18 cellular contexts compared by ENCODE assay signal in the genomic region with DNA sequence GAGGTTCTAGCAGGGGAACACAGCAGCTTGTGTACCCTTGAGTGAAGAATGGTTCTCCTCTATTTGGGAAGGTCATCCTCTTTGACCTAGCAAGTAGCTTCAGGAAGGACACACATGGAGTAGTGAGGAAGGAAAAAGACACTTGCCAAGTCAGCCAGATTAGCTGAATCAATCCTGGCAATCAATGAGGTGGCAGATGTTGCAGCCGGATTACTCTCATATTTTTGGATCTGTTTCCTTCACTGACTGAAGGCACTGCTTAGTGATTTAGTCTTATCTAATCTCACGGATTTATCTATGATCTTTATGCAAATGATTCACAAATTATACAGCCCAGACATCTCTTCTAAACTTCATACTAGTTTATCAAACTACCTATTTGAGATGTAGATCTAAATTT.
A peak's percentile ranks its signal among the peaks of the same experiment; 100 is the strongest.
DNase-seq lines count a peak whose midpoint lies in the region; ATAC-seq, FAIRE-seq and TF ChIP-seq lines count a peak whose summit lies in the region.
"Had no signal": no experiment of that assay in that cellular context is flagged by ENCODE, and none has a peak within 500 bp of the region (broad histone marks: within the 10 kb centered on the region; RNA-seq: fewer than 3 reads in every experiment).

No MANE protein-coding gene starts in this region.

- TF ChIP-seq CTCF in D721Med (IDR thresholded peaks at IDR 0.05; ENCODE audit: insufficient read depth, missing control alignments) (no peak), WERI-Rb-1 (IDR thresholded peaks at IDR 0.05; ENCODE audit: low read depth, low read length) (no peak), neural progenitor cell (IDR thresholded peaks at IDR 0.05) (no peak), PC-3 (conservative IDR thresholded peaks at IDR 0.05; ENCODE audit: low read depth, low read length) (no peak)

- H3K79me2 ChIP-seq in neural progenitor cell (ENCODE audit: low read depth) (no peaks in the 10 kb centered on the region), PC-3 (ENCODE audit: low read length) (no peaks in the 10 kb centered on the region)

- H4K20me1 ChIP-seq in neural progenitor cell (ENCODE audit: low read depth) (no peaks in the 10 kb centered on the region), PC-3 (ENCODE audit: low read length) (no peaks in the 10 kb centered on the region)

- H3K4me1 ChIP-seq in neural progenitor cell: no peaks in the 10 kb centered on the region
- H3K4me1 ChIP-seq in PC-3 (ENCODE audit: insufficient read depth, low read length): no peaks in the 10 kb centered on the region
- H3K4me1 ChIP-seq: BE2C had no signal

- H3K36me3 ChIP-seq in WERI-Rb-1 (no peaks in the 10 kb centered on the region), neural progenitor cell (no peaks in the 10 kb centered on the region), PC-3 (ENCODE audit: low read depth, low read length) (no peaks in the 10 kb centered on the region)
- H3K36me3 ChIP-seq: BE2C had no signal

- H3K4me2 ChIP-seq in neural progenitor cell (no peak overlapping the region), PC-3 (ENCODE audit: low read length) (no peak overlapping the region)

- H3K4me3 Mint-ChIP-seq in neural progenitor cell: no peak overlapping the region
- H3K4me3 Mint-ChIP-seq in activated CD8-positive, alpha-beta memory T cell treated with anti-CD3 and anti-CD28 coated beads, Interleukin-2, amount 10 ng/mL, durations not matched to agents 7 days and 5 days: no peak overlapping the region
- H3K4me3 Mint-ChIP-seq: CD4-positive, alpha-beta memory T cell; HFFc6 had no signal

- no peak overlapping the region for H3K27ac Mint-ChIP-seq in neural progenitor cell
- H3K27ac Mint-ChIP-seq in activated CD8-positive, alpha-beta memory T cell treated with anti-CD3 and anti-CD28 coated beads, Interleukin-2, amount 10 ng/mL, durations not matched to agents 7 days and 5 days: no peak overlapping the region
- H3K27ac Mint-ChIP-seq: CD4-positive, alpha-beta memory T cell; HFFc6 had no signal

- peaks cover 2% of the 10 kb centered on the region for H3K36me3 Mint-ChIP-seq in neural progenitor cell
- H3K36me3 Mint-ChIP-seq in activated CD8-positive, alpha-beta memory T cell treated with anti-CD3 and anti-CD28 coated beads, Interleukin-2, amount 10 ng/mL, durations not matched to agents 7 days and 5 days: peaks cover 1% of the 10 kb centered on the region
- H3K36me3 Mint-ChIP-seq: CD4-positive, alpha-beta memory T cell had no signal

- no peaks in the 10 kb centered on the region for H3K27me3 ChIP-seq in WERI-Rb-1 (ENCODE audit: insufficient read depth, low read depth, severe bottlenecking)
- H3K27me3 ChIP-seq in neural progenitor cell: no peaks in the 10 kb centered on the region
- no peaks in the 10 kb centered on the region for H3K27me3 ChIP-seq in PC-3 (ENCODE audit: low read length)
- H3K27me3 ChIP-seq: BE2C had no signal

- DNase-seq in D721Med (ENCODE audit: insufficient read length, low spot score): no peak
- DNase-seq in NCI-H524 (lab: John Stamatoyannopoulos, UW): peak; percentile 1 to 58
- DNase-seq in WERI-Rb-1: peak; percentile 33
- no peak for DNase-seq in neural progenitor cell (ENCODE audit: low spot score)
- no peak for DNase-seq in activated CD4-positive, CD25-positive, alpha-beta regulatory T cell (lab: John Stamatoyannopoulos, UW)
- no peak for DNase-seq in activated CD8-positive, alpha-beta memory T cell treated with anti-CD3 and anti-CD28 coated beads, Interleukin-2, amount 10 ng/mL, durations not matched to agents 7 days and 5 days
- no peak for DNase-seq in PC-3
- DNase-seq in ecto neural progenitor cell (ENCODE audit: low spot score): no peak
- DNase-seq: BE2C; CD4-positive, alpha-beta memory T cell; HCEC 1CT; HFFc6 had no signal

- no peaks in the 10 kb centered on the region for H3K27me3 Mint-ChIP-seq in neural progenitor cell (ENCODE audit: insufficient read depth, low read depth)
- H3K27me3 Mint-ChIP-seq in activated CD8-positive, alpha-beta memory T cell treated with anti-CD3 and anti-CD28 coated beads, Interleukin-2, amount 10 ng/mL, durations not matched to agents 7 days and 5 days: no peaks in the 10 kb centered on the region
- H3K27me3 Mint-ChIP-seq: CD4-positive, alpha-beta memory T cell had no signal

- CTCF ChIA-PET in activated CD8-positive, alpha-beta memory T cell treated with anti-CD3 and anti-CD28 coated beads, Interleukin-2, amount 10 ng/mL, durations not matched to agents 7 days and 5 days (lab: Charles Lee): no interaction called here
- CTCF ChIA-PET in PC-3 (lab: Charles Lee): no interaction called here

- BruUV-seq in PC-3 (replicated peaks; lab: Mats Ljungman, UMichigan): no TSS peak

- peaks cover 19% of the 10 kb centered on the region for H3K9me3 Mint-ChIP-seq in neural progenitor cell
- H3K9me3 Mint-ChIP-seq in activated CD8-positive, alpha-beta memory T cell treated with anti-CD3 and anti-CD28 coated beads, Interleukin-2, amount 10 ng/mL, durations not matched to agents 7 days and 5 days (ENCODE audit: low read depth): peaks cover 8% of the 10 kb centered on the region

- FAIRE-seq in D721Med (lab: Jason Lieb, UNC): peak; percentile 99
- FAIRE-seq: A204.1, GM12878, GM18507, H1 had no signal

- ATAC-seq in activated CD8-positive, alpha-beta memory T cell treated with anti-CD3 and anti-CD28 coated beads, Interleukin-2, amount 10 ng/mL, durations not matched to agents 7 days and 5 days: no peak
- ATAC-seq in PC-3: no peak
- ATAC-seq: GM12878 had no signal

- H2AFZ ChIP-seq in neural progenitor cell (replicated peaks) (peak overlapping the region; percentile 26), PC-3 (ENCODE audit: low read length) (no peak overlapping the region)

- H3F3A ChIP-seq in neural progenitor cell (ENCODE audit: low read depth): no peaks in the 10 kb centered on the region
- H3F3A ChIP-seq in PC-3 (ENCODE audit: low read length, unreplicated experiment): no peaks in the 10 kb centered on the region

- H3K9ac ChIP-seq in neural progenitor cell (no peak overlapping the region), PC-3 (ENCODE audit: low read length) (no peak overlapping the region)

- H3K9me2 ChIP-seq in PC-3 (replicated peaks; ENCODE audit: low read length): no peaks in the 10 kb centered on the region

- intact Hi-C loops in PC-3 (cut with micrococcal nuclease): no loop called here

- POLR2A ChIA-PET in PC-3 (lab: Charles Lee; ENCODE audit: unreplicated experiment): no interaction called here

- no peak overlapping the region for H3K4me3 ChIP-seq in WERI-Rb-1 (ENCODE audit: low read depth, low read length)
- no peak overlapping the region for H3K4me3 ChIP-seq in neural progenitor cell
- H3K4me3 ChIP-seq in PC-3 (ENCODE audit: low read length): no peak overlapping the region
- H3K4me3 ChIP-seq: GM12878 had no signal

- H3K27ac ChIP-seq in WERI-Rb-1 (no peak overlapping the region), neural progenitor cell (no peak overlapping the region), PC-3 (ENCODE audit: low read length) (no peak overlapping the region)
- H3K27ac ChIP-seq: C4-2B, HL-60 had no signal

- H3K4me1 Mint-ChIP-seq in neural progenitor cell: peaks cover 1% of the 10 kb centered on the region
- no peaks in the 10 kb centered on the region for H3K4me1 Mint-ChIP-seq in activated CD8-positive, alpha-beta memory T cell treated with anti-CD3 and anti-CD28 coated beads, Interleukin-2, amount 10 ng/mL, durations not matched to agents 7 days and 5 days
- H3K4me1 Mint-ChIP-seq: CD4-positive, alpha-beta memory T cell had no signal

- H3K9me3 ChIP-seq in WERI-Rb-1 (ENCODE audit: severe bottlenecking) (no peaks in the 10 kb centered on the region), neural progenitor cell (ENCODE audit: low read depth) (no peaks in the 10 kb centered on the region), PC-3 (ENCODE audit: low read length) (no peaks in the 10 kb centered on the region)
- H3K9me3 ChIP-seq: BE2C had no signal

Comparison
In these comparisons a context has a peak if more than half of its experiments do, and no peak if none do; other contexts are left out.
1. DNase-seq: peak in NCI-H524 (2 of 2) and WERI-Rb-1 (single experiment); none in D721Med (single experiment), neural progenitor cell (single experiment), activated CD4-positive, CD25-positive, alpha-beta regulatory T cell (0 of 4), activated CD8-positive, alpha-beta memory T cell treated with anti-CD3 and anti-CD28 coated beads, Interleukin-2, amount 10 ng/mL, durations not matched to agents 7 days and 5 days (single experiment), PC-3 (single experiment) and ecto neural progenitor cell (single experiment).